23 cellular contexts compared by ENCODE assay signal in genomic region chr3:146505496-146505895, GRCh38. TPM values are rescaled to one million over a fixed set of nuclear protein-coding genes. Genes with fewer than 3 reads are reported as not detected.
DNase-seq lines count a peak whose midpoint lies in the region; ATAC-seq and TF ChIP-seq lines count a peak whose summit lies in the region.
"Had no signal": no experiment of that assay in that cellular context is flagged by ENCODE, and none has a peak within 500 bp of the region (broad histone marks: within the 10 kb centered on the region; RNA-seq: fewer than 3 reads in every experiment).

No MANE protein-coding gene starts in this region.

- H3K27me3 ChIP-seq in HUES64 (ENCODE audit: insufficient read depth, low read length) (no peaks in the 10 kb centered on the region), hepatocyte (no peaks in the 10 kb centered on the region), transverse colon (no peaks in the 10 kb centered on the region)

- TF ChIP-seq CTCF in chondrocyte (IDR thresholded peaks at IDR 0.05) (no peak), hepatocyte (IDR thresholded peaks at IDR 0.05; ENCODE audit: poor library complexity) (no peak), transverse colon (IDR thresholded peaks at IDR 0.05) (no peak)

- peak overlapping the region; percentile 42 for H3K27ac Mint-ChIP-seq in chondrocyte (ENCODE audit: unreplicated experiment)
- H3K27ac Mint-ChIP-seq: activated CD8-positive, alpha-beta memory T cell treated with anti-CD3 and anti-CD28 coated beads, Interleukin-2, amount 10 ng/mL, durations not matched to agents 7 days and 5 days; B cell; memory B cell; naive thymus-derived CD8-positive, alpha-beta T cell had no signal

- no peak for TF ChIP-seq EP300 in transverse colon (IDR thresholded peaks at IDR 0.05; ENCODE audit: low read depth)

- H3K36me3 ChIP-seq in HUES64 (ENCODE audit: insufficient read depth, low read length) = no peaks in the 10 kb centered on the region
- no peaks in the 10 kb centered on the region for H3K36me3 ChIP-seq in hepatocyte (replicated peaks; ENCODE audit: insufficient read depth, low read depth)
- no peaks in the 10 kb centered on the region for H3K36me3 ChIP-seq in transverse colon

- H3K9me2 ChIP-seq in hepatocyte (replicated peaks; ENCODE audit: insufficient read depth) = no peaks in the 10 kb centered on the region

- no peak overlapping the region for H3K4me3 ChIP-seq in HUES64 (ENCODE audit: low read length)
- H3K4me3 ChIP-seq in hepatocyte = no peak overlapping the region
- no peak overlapping the region for H3K4me3 ChIP-seq in transverse colon

- H3K4me3 Mint-ChIP-seq in chondrocyte (ENCODE audit: unreplicated experiment) = no peak overlapping the region
- H3K4me3 Mint-ChIP-seq: activated CD8-positive, alpha-beta memory T cell treated with anti-CD3 and anti-CD28 coated beads, Interleukin-2, amount 10 ng/mL, durations not matched to agents 7 days and 5 days; B cell; H9; memory B cell; naive thymus-derived CD8-positive, alpha-beta T cell had no signal

- H3K9me3 ChIP-seq in HUES64 (ENCODE audit: insufficient read depth, low read depth, low read length) (no peaks in the 10 kb centered on the region), hepatocyte (ENCODE audit: low read depth) (no peaks in the 10 kb centered on the region), transverse colon (no peaks in the 10 kb centered on the region)

- H3K9me3 Mint-ChIP-seq in chondrocyte (ENCODE audit: low read depth) = no peaks in the 10 kb centered on the region
- H3K9me3 Mint-ChIP-seq: H9; memory B cell; naive thymus-derived CD8-positive, alpha-beta T cell had no signal

- no peaks in the 10 kb centered on the region for H4K20me1 ChIP-seq in hepatocyte (ENCODE audit: insufficient read depth, poor library complexity, severe bottlenecking)

- H3K36me3 Mint-ChIP-seq in chondrocyte (ENCODE audit: low read depth) = no peaks in the 10 kb centered on the region

- H3K27ac ChIP-seq in HUES64 (ENCODE audit: low read depth, low read length) (peak overlapping the region; percentile 86; the same call in 1 of the 2 replicates), hepatocyte (peak overlapping the region; percentile 64), transverse colon (peak overlapping the region; percentile 75 to 82 (median 80))
- H3K27ac ChIP-seq: KMS-11 had no signal

- no peak for TF ChIP-seq POLR2A in transverse colon (IDR thresholded peaks at IDR 0.05)

- H2AFZ ChIP-seq in hepatocyte = no peak overlapping the region

- WGBS in HUES64 = no CpG with 5 or more reads among the region's 1 CpG
- WGBS in hepatocyte (ENCODE audit: low lambda C conversion rate, missing lambda C conversion rate) = 97% methylated on average over 1 of the region's 1 CpG
- 76 to 89% methylated on average over 1 of the region's 1 CpG for WGBS in transverse colon (ENCODE audit: low coverage in 1 of 2), 2 donors

- H3K4me2 ChIP-seq in hepatocyte = no peak overlapping the region
- H3K4me2 ChIP-seq: KMS-11 had no signal

- H3K4me1 ChIP-seq in HUES64 (ENCODE audit: insufficient read depth, low read length) (peaks cover 48% of the 10 kb centered on the region), hepatocyte (ENCODE audit: insufficient read depth) (peaks cover 4% of the 10 kb centered on the region), transverse colon (peaks cover 3 to 50% (median 34%) of the 10 kb centered on the region in 4 donors)

- DNase-seq in chondrocyte (ENCODE audit: low spot score) = no peak
- DNase-seq in hepatocyte (ENCODE audit: low spot score) = no peak
- DNase-seq in transverse colon = no peak
- DNase-seq in T1000 (lab: John Stamatoyannopoulos, UW) = no peak
- DNase-seq: activated CD4-positive, alpha-beta T cell treated with anti-CD3 and anti-CD28 coated beads for 1 hour; activated CD8-positive, alpha-beta memory T cell treated with anti-CD3 and anti-CD28 coated beads, Interleukin-2, amount 10 ng/mL, durations not matched to agents 7 days and 5 days; activated gamma-delta T cell; cerebellar nuclear complex; head of caudate nucleus; naive thymus-derived CD8-positive, alpha-beta T cell; NCI-H1105; NCI-H69; posterior cingulate gyrus; stimulated activated CD4-positive, alpha-beta T cell treated with anti-CD3 and anti-CD28 coated beads, Interleukin-4, amount 100 ng/mL, for 24 hours had no signal

- intact Hi-C loops in transverse colon (cut with DNase I; ENCODE audit: low total_unique reads) = no loop called here

- no peak overlapping the region for H3K9ac ChIP-seq in HUES64 (ENCODE audit: low read depth, low read length)
- H3K9ac ChIP-seq: KMS-11 had no signal

- no peaks in the 10 kb centered on the region for H3K79me2 ChIP-seq in hepatocyte

- H3K4me1 Mint-ChIP-seq in chondrocyte (ENCODE audit: low read depth) = peaks cover 50% of the 10 kb centered on the region

- H3K27me3 Mint-ChIP-seq in chondrocyte (ENCODE audit: low read depth) = no peaks in the 10 kb centered on the region
- H3K27me3 Mint-ChIP-seq: activated CD8-positive, alpha-beta memory T cell treated with anti-CD3 and anti-CD28 coated beads, Interleukin-2, amount 10 ng/mL, durations not matched to agents 7 days and 5 days; B cell; memory B cell; naive thymus-derived CD8-positive, alpha-beta T cell had no signal

- ATAC-seq in GM19467 (IDR thresholded peaks at IDR 0.05; ENCODE audit: unreplicated experiment) (no peak), HG03175 (IDR thresholded peaks at IDR 0.05; ENCODE audit: unreplicated experiment) (no peak)
- ATAC-seq: activated CD8-positive, alpha-beta memory T cell treated with anti-CD3 and anti-CD28 coated beads, Interleukin-2, amount 10 ng/mL, durations not matched to agents 7 days and 5 days; naive thymus-derived CD8-positive, alpha-beta T cell had no signal

- in situ Hi-C loops in transverse colon (cut with MboI; ENCODE audit: low pct_ligation_motif_present in 1 of 4, low pct_unique_long_range_greater_than_20kb in 1 of 4, low sequenced_read_pairs in 3 of 4) = no loop called here

RNA-seq across cellular contexts. Expression of gene PLSCR2, which starts 36.1 kb away (rescaled TPM):
- not detected for polyA plus RNA-seq in HUES64 (2013, experiment 1 of 2)
- polyA plus RNA-seq in HUES64 (2013, experiment 2 of 2) = not detected
- not detected in 3 replicates for total RNA-seq in chondrocyte
- not detected in 2 replicates for total RNA-seq in hepatocyte
- polyA plus RNA-seq in hepatocyte = 0.18 TPM in 1 of 2 replicates, not detected in the other
- total RNA-seq in transverse colon = 1 to 10 TPM in 2 of 4 donors, not detected in 2; 1.3 to 2.9 TPM
- total RNA-seq: activated CD8-positive, alpha-beta memory T cell treated with anti-CD3 and anti-CD28 coated beads, Interleukin-2, amount 10 ng/mL, durations not matched to agents 7 days and 5 days; H9; SK-MEL-5; skeletal muscle tissue had no signal

RNA-seq across cellular contexts. Expression of gene PLSCR1, which starts 38.9 kb away (rescaled TPM):
- 30.6 TPM for polyA plus RNA-seq in HUES64 (2013, experiment 1 of 2)
- 32.9 TPM for polyA plus RNA-seq in HUES64 (2013, experiment 2 of 2)
- 21.5 to 34.6 TPM (median 23.9 TPM) in 3 replicates for total RNA-seq in chondrocyte
- 72.6 and 109 TPM in 2 replicates for total RNA-seq in hepatocyte
- 44.5 and 44.9 TPM in 2 replicates for polyA plus RNA-seq in hepatocyte
- total RNA-seq in transverse colon = 100 to 1,000 TPM; 101 to 333 (median 214) TPM
